ENCODE assay signal across 1 cellular context in the genomic region with DNA sequence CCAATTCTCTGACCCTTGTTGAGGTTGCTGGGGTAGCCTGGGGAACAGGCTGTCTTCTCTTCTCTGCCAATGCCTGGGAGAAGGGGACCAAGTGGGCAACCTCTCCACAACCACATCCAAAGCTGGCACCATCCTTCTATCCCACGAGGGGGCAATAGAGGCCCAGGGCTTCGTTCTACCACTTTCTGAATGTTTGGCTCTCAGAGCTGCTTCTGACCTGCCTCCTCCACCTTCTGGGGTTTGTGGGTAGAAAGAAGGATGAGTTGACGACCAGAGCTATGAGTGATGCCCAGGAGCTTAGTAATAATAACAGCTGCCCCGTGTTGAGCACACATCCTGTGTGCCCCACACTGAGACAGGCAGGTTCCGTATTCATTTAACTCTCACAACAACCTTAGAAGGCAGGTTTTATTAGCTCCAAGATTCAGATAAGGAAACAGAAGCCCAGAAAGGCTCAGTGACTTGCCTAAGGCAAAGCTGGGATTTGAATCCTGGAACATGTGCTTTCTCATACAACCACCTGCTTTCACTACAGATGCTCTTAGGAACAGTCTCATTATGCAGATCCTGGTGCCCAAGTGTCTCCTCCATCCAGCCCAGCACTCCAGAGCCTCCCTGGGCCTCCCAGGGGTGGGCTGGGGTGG.
A peak's percentile ranks its signal among the peaks of the same experiment; 100 is the strongest.
TF ChIP-seq lines count a peak whose summit lies in the region.

No MANE protein-coding gene starts in this region.

TF ChIP-seq in HepG2, 621 proteins besides CTCF, POLR2A, EP300 and RAD21 (continued from another document and continues in another):
- TF ChIP-seq, protein P1, sequence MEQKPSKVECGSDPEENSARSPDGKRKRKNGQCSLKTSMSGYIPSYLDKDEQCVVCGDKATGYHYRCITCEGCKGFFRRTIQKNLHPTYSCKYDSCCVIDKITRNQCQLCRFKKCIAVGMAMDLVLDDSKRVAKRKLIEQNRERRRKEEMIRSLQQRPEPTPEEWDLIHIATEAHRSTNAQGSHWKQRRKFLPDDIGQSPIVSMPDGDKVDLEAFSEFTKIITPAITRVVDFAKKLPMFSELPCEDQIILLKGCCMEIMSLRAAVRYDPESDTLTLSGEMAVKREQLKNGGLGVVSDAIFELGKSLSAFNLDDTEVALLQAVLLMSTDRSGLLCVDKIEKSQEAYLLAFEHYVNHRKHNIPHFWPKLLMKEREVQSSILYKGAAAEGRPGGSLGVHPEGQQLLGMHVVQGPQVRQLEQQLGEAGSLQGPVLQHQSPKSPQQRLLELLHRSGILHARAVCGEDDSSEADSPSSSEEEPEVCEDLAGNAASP (CRISPR knock-in tag; IDR thresholded peaks at IDR 0.05; ENCODE audit: borderline replicate concordance), result no peak
- peak; percentile 23; the same call in 1 of the 2 replicates for TF ChIP-seq GABPB1 (CRISPR knock-in tag; IDR thresholded peaks at IDR 0.05)
- no peak for TF ChIP-seq SOX6 (IDR thresholded peaks at IDR 0.05)
- TF ChIP-seq SOX6 (CRISPR knock-in tag; IDR thresholded peaks at IDR 0.05), result peak; percentile 46; the same call in 1 of the 2 replicates
- peak; percentile 61; the same call in 1 of the 2 replicates for TF ChIP-seq KDM2A (CRISPR knock-in tag; IDR thresholded peaks at IDR 0.05; ENCODE audit: borderline replicate concordance, low read depth)
- TF ChIP-seq ISL2 (CRISPR knock-in tag; IDR thresholded peaks at IDR 0.05), result no peak
- 0 out of 2 replicates have a peak, but pooled peaks have one; percentile 46 for TF ChIP-seq ZNF772 (CRISPR knock-in tag; IDR thresholded peaks at IDR 0.05)
- TF ChIP-seq, protein P2, sequence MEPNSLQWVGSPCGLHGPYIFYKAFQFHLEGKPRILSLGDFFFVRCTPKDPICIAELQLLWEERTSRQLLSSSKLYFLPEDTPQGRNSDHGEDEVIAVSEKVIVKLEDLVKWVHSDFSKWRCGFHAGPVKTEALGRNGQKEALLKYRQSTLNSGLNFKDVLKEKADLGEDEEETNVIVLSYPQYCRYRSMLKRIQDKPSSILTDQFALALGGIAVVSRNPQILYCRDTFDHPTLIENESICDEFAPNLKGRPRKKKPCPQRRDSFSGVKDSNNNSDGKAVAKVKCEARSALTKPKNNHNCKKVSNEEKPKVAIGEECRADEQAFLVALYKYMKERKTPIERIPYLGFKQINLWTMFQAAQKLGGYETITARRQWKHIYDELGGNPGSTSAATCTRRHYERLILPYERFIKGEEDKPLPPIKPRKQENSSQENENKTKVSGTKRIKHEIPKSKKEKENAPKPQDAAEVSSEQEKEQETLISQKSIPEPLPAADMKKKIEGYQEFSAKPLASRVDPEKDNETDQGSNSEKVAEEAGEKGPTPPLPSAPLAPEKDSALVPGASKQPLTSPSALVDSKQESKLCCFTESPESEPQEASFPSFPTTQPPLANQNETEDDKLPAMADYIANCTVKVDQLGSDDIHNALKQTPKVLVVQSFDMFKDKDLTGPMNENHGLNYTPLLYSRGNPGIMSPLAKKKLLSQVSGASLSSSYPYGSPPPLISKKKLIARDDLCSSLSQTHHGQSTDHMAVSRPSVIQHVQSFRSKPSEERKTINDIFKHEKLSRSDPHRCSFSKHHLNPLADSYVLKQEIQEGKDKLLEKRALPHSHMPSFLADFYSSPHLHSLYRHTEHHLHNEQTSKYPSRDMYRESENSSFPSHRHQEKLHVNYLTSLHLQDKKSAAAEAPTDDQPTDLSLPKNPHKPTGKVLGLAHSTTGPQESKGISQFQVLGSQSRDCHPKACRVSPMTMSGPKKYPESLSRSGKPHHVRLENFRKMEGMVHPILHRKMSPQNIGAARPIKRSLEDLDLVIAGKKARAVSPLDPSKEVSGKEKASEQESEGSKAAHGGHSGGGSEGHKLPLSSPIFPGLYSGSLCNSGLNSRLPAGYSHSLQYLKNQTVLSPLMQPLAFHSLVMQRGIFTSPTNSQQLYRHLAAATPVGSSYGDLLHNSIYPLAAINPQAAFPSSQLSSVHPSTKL (CRISPR knock-in tag; IDR thresholded peaks at IDR 0.05), result peak; percentile 43
- no peak for TF ChIP-seq ZNF850 (CRISPR knock-in tag; conservative IDR thresholded peaks at IDR 0.05)
- TF ChIP-seq, protein P3, sequence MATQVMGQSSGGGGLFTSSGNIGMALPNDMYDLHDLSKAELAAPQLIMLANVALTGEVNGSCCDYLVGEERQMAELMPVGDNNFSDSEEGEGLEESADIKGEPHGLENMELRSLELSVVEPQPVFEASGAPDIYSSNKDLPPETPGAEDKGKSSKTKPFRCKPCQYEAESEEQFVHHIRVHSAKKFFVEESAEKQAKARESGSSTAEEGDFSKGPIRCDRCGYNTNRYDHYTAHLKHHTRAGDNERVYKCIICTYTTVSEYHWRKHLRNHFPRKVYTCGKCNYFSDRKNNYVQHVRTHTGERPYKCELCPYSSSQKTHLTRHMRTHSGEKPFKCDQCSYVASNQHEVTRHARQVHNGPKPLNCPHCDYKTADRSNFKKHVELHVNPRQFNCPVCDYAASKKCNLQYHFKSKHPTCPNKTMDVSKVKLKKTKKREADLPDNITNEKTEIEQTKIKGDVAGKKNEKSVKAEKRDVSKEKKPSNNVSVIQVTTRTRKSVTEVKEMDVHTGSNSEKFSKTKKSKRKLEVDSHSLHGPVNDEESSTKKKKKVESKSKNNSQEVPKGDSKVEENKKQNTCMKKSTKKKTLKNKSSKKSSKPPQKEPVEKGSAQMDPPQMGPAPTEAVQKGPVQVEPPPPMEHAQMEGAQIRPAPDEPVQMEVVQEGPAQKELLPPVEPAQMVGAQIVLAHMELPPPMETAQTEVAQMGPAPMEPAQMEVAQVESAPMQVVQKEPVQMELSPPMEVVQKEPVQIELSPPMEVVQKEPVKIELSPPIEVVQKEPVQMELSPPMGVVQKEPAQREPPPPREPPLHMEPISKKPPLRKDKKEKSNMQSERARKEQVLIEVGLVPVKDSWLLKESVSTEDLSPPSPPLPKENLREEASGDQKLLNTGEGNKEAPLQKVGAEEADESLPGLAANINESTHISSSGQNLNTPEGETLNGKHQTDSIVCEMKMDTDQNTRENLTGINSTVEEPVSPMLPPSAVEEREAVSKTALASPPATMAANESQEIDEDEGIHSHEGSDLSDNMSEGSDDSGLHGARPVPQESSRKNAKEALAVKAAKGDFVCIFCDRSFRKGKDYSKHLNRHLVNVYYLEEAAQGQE (IDR thresholded peaks at IDR 0.05; ENCODE audit: borderline replicate concordance in 1 of 2, low read depth in 1 of 2, low read length in 2 of 2), result no peak
- peak; percentile 26; the same call in 1 of the 2 replicates for TF ChIP-seq ZMYM4 (CRISPR knock-in tag; IDR thresholded peaks at IDR 0.05)
- no peak for TF ChIP-seq ZNF766 (CRISPR knock-in tag; IDR thresholded peaks at IDR 0.05; ENCODE audit: borderline replicate concordance)
- 0 out of 2 replicates have a peak, but pooled peaks have one; percentile 18 for TF ChIP-seq FOSL2 (CRISPR knock-in tag; IDR thresholded peaks at IDR 0.05)
- peak; percentile 48 for TF ChIP-seq TEAD3 (CRISPR knock-in tag; optimal IDR thresholded peaks at IDR 0.05; ENCODE audit: borderline replicate concordance)
- TF ChIP-seq, protein P4, sequence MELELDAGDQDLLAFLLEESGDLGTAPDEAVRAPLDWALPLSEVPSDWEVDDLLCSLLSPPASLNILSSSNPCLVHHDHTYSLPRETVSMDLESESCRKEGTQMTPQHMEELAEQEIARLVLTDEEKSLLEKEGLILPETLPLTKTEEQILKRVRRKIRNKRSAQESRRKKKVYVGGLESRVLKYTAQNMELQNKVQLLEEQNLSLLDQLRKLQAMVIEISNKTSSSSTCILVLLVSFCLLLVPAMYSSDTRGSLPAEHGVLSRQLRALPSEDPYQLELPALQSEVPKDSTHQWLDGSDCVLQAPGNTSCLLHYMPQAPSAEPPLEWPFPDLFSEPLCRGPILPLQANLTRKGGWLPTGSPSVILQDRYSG (CRISPR knock-in tag; IDR thresholded peaks at IDR 0.05), result no peak
- TF ChIP-seq, protein P5, sequence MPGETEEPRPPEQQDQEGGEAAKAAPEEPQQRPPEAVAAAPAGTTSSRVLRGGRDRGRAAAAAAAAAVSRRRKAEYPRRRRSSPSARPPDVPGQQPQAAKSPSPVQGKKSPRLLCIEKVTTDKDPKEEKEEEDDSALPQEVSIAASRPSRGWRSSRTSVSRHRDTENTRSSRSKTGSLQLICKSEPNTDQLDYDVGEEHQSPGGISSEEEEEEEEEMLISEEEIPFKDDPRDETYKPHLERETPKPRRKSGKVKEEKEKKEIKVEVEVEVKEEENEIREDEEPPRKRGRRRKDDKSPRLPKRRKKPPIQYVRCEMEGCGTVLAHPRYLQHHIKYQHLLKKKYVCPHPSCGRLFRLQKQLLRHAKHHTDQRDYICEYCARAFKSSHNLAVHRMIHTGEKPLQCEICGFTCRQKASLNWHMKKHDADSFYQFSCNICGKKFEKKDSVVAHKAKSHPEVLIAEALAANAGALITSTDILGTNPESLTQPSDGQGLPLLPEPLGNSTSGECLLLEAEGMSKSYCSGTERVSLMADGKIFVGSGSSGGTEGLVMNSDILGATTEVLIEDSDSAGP (CRISPR knock-in tag; IDR thresholded peaks at IDR 0.05; ENCODE audit: borderline replicate concordance), result 0 out of 2 replicates have a peak, but pooled peaks have one; percentile 23
- TF ChIP-seq IRF2 (CRISPR knock-in tag; IDR thresholded peaks at IDR 0.05), result 0 out of 2 replicates have a peak, but pooled peaks have one; percentile 39
- 0 out of 2 replicates have a peak, but pooled peaks have one; percentile 44 for TF ChIP-seq KLF11 (CRISPR knock-in tag; IDR thresholded peaks at IDR 0.05)
- TF ChIP-seq ZNF382 (CRISPR knock-in tag; IDR thresholded peaks at IDR 0.05; ENCODE audit: borderline replicate concordance), result no peak
- no peak for TF ChIP-seq TMF1 (CRISPR knock-in tag; IDR thresholded peaks at IDR 0.05; ENCODE audit: low read depth)
- 0 out of 2 replicates have a peak, but pooled peaks have one; percentile 39 for TF ChIP-seq ZNF501 (CRISPR knock-in tag; IDR thresholded peaks at IDR 0.05)
- TF ChIP-seq ZNF335 (CRISPR knock-in tag; IDR thresholded peaks at IDR 0.05), result 0 out of 2 replicates have a peak, but pooled peaks have one; percentile 28
- no peak for TF ChIP-seq ZNF260 (CRISPR knock-in tag; IDR thresholded peaks at IDR 0.05; ENCODE audit: borderline replicate concordance, low read depth)
- TF ChIP-seq RARA (CRISPR knock-in tag; IDR thresholded peaks at IDR 0.05), result peak; percentile 24; the same call in 1 of the 2 replicates
- TF ChIP-seq ZNF484 (CRISPR knock-in tag; IDR thresholded peaks at IDR 0.05; ENCODE audit: borderline replicate concordance, low read depth), result no peak
- no peak for TF ChIP-seq YEATS4 (CRISPR knock-in tag; IDR thresholded peaks at IDR 0.05; ENCODE audit: borderline replicate concordance)
- 0 out of 2 replicates have a peak, but pooled peaks have one; percentile 17 for TF ChIP-seq THAP11 (CRISPR knock-in tag; IDR thresholded peaks at IDR 0.05)
- TF ChIP-seq, protein P6, sequence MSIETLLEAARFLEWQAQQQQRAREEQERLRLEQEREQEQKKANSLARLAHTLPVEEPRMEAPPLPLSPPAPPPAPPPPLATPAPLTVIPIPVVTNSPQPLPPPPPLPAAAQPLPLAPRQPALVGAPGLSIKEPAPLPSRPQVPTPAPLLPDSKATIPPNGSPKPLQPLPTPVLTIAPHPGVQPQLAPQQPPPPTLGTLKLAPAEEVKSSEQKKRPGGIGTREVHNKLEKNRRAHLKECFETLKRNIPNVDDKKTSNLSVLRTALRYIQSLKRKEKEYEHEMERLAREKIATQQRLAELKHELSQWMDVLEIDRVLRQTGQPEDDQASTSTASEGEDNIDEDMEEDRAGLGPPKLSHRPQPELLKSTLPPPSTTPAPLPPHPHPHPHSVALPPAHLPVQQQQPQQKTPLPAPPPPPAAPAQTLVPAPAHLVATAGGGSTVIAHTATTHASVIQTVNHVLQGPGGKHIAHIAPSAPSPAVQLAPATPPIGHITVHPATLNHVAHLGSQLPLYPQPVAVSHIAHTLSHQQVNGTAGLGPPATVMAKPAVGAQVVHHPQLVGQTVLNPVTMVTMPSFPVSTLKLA (IDR thresholded peaks at IDR 0.05), result peak; percentile 98
- TF ChIP-seq, protein P7, sequence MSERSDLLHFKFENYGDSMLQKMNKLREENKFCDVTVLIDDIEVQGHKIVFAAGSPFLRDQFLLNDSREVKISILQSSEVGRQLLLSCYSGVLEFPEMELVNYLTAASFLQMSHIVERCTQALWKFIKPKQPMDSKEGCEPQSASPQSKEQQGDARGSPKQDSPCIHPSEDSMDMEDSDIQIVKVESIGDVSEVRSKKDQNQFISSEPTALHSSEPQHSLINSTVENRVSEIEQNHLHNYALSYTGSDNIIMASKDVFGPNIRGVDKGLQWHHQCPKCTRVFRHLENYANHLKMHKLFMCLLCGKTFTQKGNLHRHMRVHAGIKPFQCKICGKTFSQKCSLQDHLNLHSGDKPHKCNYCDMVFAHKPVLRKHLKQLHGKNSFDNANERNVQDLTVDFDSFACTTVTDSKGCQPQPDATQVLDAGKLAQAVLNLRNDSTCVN (CRISPR knock-in tag; IDR thresholded peaks at IDR 0.05; ENCODE audit: borderline replicate concordance), result peak; percentile 55; the same call in 1 of the 2 replicates
- TF ChIP-seq, protein P8, sequence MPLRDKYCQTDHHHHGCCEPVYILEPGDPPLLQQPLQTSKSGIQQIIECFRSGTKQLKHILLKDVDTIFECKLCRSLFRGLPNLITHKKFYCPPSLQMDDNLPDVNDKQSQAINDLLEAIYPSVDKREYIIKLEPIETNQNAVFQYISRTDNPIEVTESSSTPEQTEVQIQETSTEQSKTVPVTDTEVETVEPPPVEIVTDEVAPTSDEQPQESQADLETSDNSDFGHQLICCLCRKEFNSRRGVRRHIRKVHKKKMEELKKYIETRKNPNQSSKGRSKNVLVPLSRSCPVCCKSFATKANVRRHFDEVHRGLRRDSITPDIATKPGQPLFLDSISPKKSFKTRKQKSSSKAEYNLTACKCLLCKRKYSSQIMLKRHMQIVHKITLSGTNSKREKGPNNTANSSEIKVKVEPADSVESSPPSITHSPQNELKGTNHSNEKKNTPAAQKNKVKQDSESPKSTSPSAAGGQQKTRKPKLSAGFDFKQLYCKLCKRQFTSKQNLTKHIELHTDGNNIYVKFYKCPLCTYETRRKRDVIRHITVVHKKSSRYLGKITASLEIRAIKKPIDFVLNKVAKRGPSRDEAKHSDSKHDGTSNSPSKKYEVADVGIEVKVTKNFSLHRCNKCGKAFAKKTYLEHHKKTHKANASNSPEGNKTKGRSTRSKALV (CRISPR knock-in tag; IDR thresholded peaks at IDR 0.05), result no peak
- TF ChIP-seq ZNF446 (CRISPR knock-in tag; IDR thresholded peaks at IDR 0.05), result no peak
- TF ChIP-seq, protein P9, sequence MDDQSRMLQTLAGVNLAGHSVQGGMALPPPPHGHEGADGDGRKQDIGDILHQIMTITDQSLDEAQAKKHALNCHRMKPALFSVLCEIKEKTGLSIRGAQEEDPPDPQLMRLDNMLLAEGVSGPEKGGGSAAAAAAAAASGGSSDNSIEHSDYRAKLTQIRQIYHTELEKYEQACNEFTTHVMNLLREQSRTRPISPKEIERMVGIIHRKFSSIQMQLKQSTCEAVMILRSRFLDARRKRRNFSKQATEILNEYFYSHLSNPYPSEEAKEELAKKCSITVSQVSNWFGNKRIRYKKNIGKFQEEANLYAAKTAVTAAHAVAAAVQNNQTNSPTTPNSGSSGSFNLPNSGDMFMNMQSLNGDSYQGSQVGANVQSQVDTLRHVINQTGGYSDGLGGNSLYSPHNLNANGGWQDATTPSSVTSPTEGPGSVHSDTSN (CRISPR knock-in tag; IDR thresholded peaks at IDR 0.05; ENCODE audit: borderline replicate concordance), result no peak
